Comparison of ENCODE assay signal across 31 cellular contexts in the genomic region with DNA sequence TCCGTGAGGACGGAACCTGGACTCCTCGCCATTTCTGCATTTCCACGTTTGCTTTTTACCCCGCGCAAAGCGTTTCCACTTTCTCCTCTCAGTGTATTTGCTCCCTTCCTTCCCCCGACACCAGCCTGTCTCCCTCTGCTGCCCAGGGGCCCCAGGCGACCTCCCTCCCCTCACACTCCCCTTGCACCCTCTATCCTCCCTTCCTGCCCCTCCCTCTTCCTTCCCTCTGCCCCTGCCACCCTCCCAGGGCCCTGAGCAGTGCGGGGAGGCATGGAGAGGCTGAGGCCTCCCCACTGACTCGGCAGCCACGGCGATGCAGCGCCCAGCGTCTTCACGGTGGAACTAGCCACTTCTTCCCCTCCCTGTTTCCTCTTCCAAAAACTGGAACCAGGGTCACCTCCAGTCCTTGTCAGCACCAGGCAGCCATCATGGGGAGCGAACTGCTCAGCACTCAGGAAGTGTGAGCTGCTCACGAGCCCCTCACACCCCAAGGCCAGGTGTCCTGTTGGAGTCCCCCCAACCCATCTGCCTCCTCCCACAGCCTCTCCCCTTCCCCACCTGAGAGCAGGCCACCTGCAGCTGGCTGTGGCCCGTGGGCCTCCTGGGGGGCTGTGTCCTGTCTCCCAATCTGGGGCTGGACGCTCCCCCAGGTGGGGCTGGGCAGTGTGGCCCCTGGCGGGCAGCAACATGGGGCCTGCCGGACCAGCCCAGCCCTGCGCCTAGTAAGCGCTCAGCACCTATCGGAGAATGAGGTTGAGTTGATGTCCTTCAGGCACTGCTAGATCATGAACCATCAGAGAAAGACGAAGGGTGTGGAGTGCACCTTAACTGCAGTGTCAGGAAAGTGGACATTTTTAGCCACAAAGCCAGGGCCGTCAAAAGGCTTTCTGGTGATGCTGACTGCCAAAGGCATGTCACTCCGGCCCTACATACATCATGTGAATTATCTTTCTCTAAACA. TPM values are rescaled to one million over a fixed set of nuclear protein-coding genes. Genes with fewer than 3 reads are reported as not detected.
A peak's percentile ranks its signal among the peaks of the same experiment; 100 is the strongest.
DNase-seq lines count a peak whose midpoint lies in the region; ATAC-seq, FAIRE-seq and TF ChIP-seq lines count a peak whose summit lies in the region.
"Had no signal": no experiment of that assay in that cellular context is flagged by ENCODE, and none has a peak within 500 bp of the region (broad histone marks: within the 10 kb centered on the region; RNA-seq: fewer than 3 reads in every experiment).

No MANE protein-coding gene starts in this region.

- CTCF ChIA-PET in Panc1 (lab: Charles Lee), result no interaction called here

- H3K9me3 ChIP-seq in BLaER1 (peaks cover under 1% of the 10 kb centered on the region; the same call in 1 of the 2 replicates), Panc1 (ENCODE audit: control insufficient read depth, insufficient read depth, low read depth, low read length) (no peaks in the 10 kb centered on the region), left ventricle myocardium inferior (replicated peaks) (peaks cover under 1% of the 10 kb centered on the region), sigmoid colon (no peaks in the 10 kb centered on the region)
- H3K9me3 ChIP-seq in effector memory CD4-positive, alpha-beta T cell (ENCODE audit: control insufficient read depth, low read length), result no peaks in the 10 kb centered on the region
- H3K9me3 ChIP-seq: suprapubic skin, vagina had no signal

- H3K4me3 ChIP-seq in BLaER1 (no peak overlapping the region), Panc1 (ENCODE audit: low read depth in 2 of 2, low read length in 2 of 2) (no peak overlapping the region), left ventricle myocardium inferior (no peak overlapping the region), sigmoid colon (no peak overlapping the region)
- H3K4me3 ChIP-seq in effector memory CD4-positive, alpha-beta T cell (ENCODE audit: insufficient read depth, low read depth, low read length, poor library complexity, severe bottlenecking), result no peak overlapping the region
- H3K4me3 ChIP-seq: GM12878, K562, suprapubic skin, vagina had no signal

- DNase-seq in Panc1 (ENCODE audit: low read depth, low spot score) (no peak), left ventricle myocardium inferior (no peak), sigmoid colon (peak; percentile 53), GM19239 (ENCODE audit: insufficient read length, low spot score) (no peak), NCI-H69 (lab: John Stamatoyannopoulos, UW) (no peak), NCI-H2081 (lab: John Stamatoyannopoulos, UW) (no peak)
- no peak for DNase-seq in effector memory CD4-positive, alpha-beta T cell
- DNase-seq: activated CD8-positive, alpha-beta T cell treated with anti-CD3 and anti-CD28 coated beads for 36 hours; activated effector memory CD4-positive, alpha-beta T cell treated with anti-CD3 and anti-CD28 coated beads, Interleukin-2, amount 50 U/mL, for 16 hours; anterior cingulate cortex; effector memory CD8-positive, alpha-beta T cell; erythroblast; glutamatergic neuron; naive B cell; NCI-H1105; NCI-H187 treated with DMSO at 0.1 percent for 48 hours; NCI-H524 treated with DMSO at 0.1 percent for 48 hours; NK-92 treated with Interleukin-12 subunit alpha and Interleukin-12 subunit beta, amount 100 ng/mL, for 24 hours; occipital lobe; PC-3; stimulated activated naive B cell treated with anti-CD40 and anti-IgM and Interleukin-4, amounts not matched to agents 10 μg/mL and 1 μg/mL and 100 μg/mL, for 72 hours; T-helper 17 cell had no signal

- in situ Hi-C loops in Panc1 (cut with HindIII; ENCODE audit: low pct_unique_long_range_greater_than_20kb, low sequenced_read_pairs), result no loop called here

- WGBS in sigmoid colon, 2 donors, result 59 to 73% methylated on average over 28 of the region's 28 CpGs

- no peak for TF ChIP-seq CTCF in Panc1 (IDR thresholded peaks at IDR 0.05)
- TF ChIP-seq CTCF in left ventricle myocardium inferior (IDR thresholded peaks at IDR 0.05; ENCODE audit: borderline replicate concordance), result no peak
- TF ChIP-seq CTCF in sigmoid colon (IDR thresholded peaks at IDR 0.05), result no peak

- H4K20me1 ChIP-seq in BLaER1, result no peaks in the 10 kb centered on the region

- intact Hi-C loops in Panc1 (cut with micrococcal nuclease; ENCODE audit: unreplicated experiment), result no loop called here
- intact Hi-C loops in left ventricle myocardium inferior (cut with micrococcal nuclease), result no loop called here
- intact Hi-C loops in sigmoid colon (cut with DNase I), result no loop called here

- peak overlapping the region; percentile 69 for H3K4me2 ChIP-seq in BLaER1

- H3K4me1 ChIP-seq in BLaER1 (peaks cover 15% of the 10 kb centered on the region), Panc1 (ENCODE audit: control insufficient read depth, insufficient read depth, low read length) (no peaks in the 10 kb centered on the region), left ventricle myocardium inferior (peaks cover 69% of the 10 kb centered on the region), sigmoid colon (peaks cover 0 to 19% (median 9%) of the 10 kb centered on the region in 4 donors)
- no peaks in the 10 kb centered on the region for H3K4me1 ChIP-seq in effector memory CD4-positive, alpha-beta T cell (ENCODE audit: control insufficient read depth, insufficient read depth, low read length, poor library complexity, severe bottlenecking)
- H3K4me1 ChIP-seq: suprapubic skin, vagina had no signal

- no peak for FAIRE-seq in GM19239 (lab: Jason Lieb, UNC)
- FAIRE-seq: colon, GM12878, islet of Langerhans, K562, TTC549 had no signal

- no peak for TF ChIP-seq POLR2A in sigmoid colon (IDR thresholded peaks at IDR 0.05)

- H3K36me3 ChIP-seq in BLaER1 (no peaks in the 10 kb centered on the region), Panc1 (ENCODE audit: control insufficient read depth, insufficient read depth, low read length) (no peaks in the 10 kb centered on the region), left ventricle myocardium inferior (no peaks in the 10 kb centered on the region), sigmoid colon (no peaks in the 10 kb centered on the region)
- no peaks in the 10 kb centered on the region for H3K36me3 ChIP-seq in effector memory CD4-positive, alpha-beta T cell (ENCODE audit: control insufficient read depth, insufficient read depth, low read length)
- H3K36me3 ChIP-seq: suprapubic skin, vagina had no signal

- POLR2A ChIA-PET in Panc1 (lab: Charles Lee), result no interaction called here

- TF ChIP-seq EP300 in sigmoid colon (IDR thresholded peaks at IDR 0.05), result no peak

- H3K27me3 ChIP-seq in BLaER1 (no peaks in the 10 kb centered on the region), Panc1 (ENCODE audit: control insufficient read depth, insufficient read depth, low read length) (peaks cover 1% of the 10 kb centered on the region), left ventricle myocardium inferior (ENCODE audit: low read depth) (peaks cover 6% of the 10 kb centered on the region), sigmoid colon (no peaks in the 10 kb centered on the region)
- H3K27me3 ChIP-seq in effector memory CD4-positive, alpha-beta T cell (replicated peaks; ENCODE audit: control insufficient read depth, insufficient read depth, low read length, poor library complexity, severe bottlenecking), result no peaks in the 10 kb centered on the region
- H3K27me3 ChIP-seq: vagina had no signal

- H3K27ac ChIP-seq in BLaER1 (no peak overlapping the region), Panc1 (ENCODE audit: low read length) (no peak overlapping the region), left ventricle myocardium inferior (replicated peaks) (peak overlapping the region; percentile 71), sigmoid colon (peak overlapping the region in 3 of 4 donors; percentile 34 to 56 (median 49))
- no peak overlapping the region for H3K27ac ChIP-seq in effector memory CD4-positive, alpha-beta T cell (ENCODE audit: insufficient read depth, low read length, poor library complexity, severe bottlenecking)
- H3K27ac ChIP-seq: suprapubic skin, vagina had no signal

- no TSS peak for BruUV-seq in Panc1 (replicated peaks; lab: Mats Ljungman, UMichigan)

- 0 out of 2 replicates have a peak, but pooled peaks have one; percentile 34 for ATAC-seq in Panc1
- ATAC-seq: activated CD8-positive, alpha-beta T cell treated with anti-CD3 and anti-CD28 coated beads for 36 hours; effector memory CD8-positive, alpha-beta T cell; GM12878; K562; PC-3; SK-N-SH treated with all-trans-retinoic acid at 6 μM for 48 hours; stimulated activated naive B cell treated with anti-CD40 and anti-IgM and Interleukin-4, amounts not matched to agents 10 μg/mL and 1 μg/mL and 100 μg/mL, for 72 hours; T-helper 17 cell had no signal

- no peak overlapping the region for H3K9ac ChIP-seq in BLaER1

RNA-seq across cellular contexts. Expression of a gene that starts 17.5 kb away (rescaled TPM):
- total RNA-seq in Panc1 (2021; ENCODE audit: unreplicated experiment), result not detected
- polyA plus RNA-seq in Panc1 (2012; ENCODE audit: insufficient read length), result not detected
- total RNA-seq in left ventricle myocardium inferior, result 25.5 TPM
- total RNA-seq in sigmoid colon, result 1 to 10 TPM; 3.6 to 5.5 (median 5.0) TPM
- polyA plus RNA-seq in sigmoid colon, result under 1 TPM; under 0.01 to 0.23 (median 0.22) TPM
- total RNA-seq: activated CD8-positive, alpha-beta T cell treated with anti-CD3 and anti-CD28 coated beads for 36 hours; K562 had no signal
- polyA plus RNA-seq: K562 had no signal

Comparison
In these comparisons a context has a peak if more than half of its experiments do, and no peak if none do; other contexts are left out.
1. H3K27ac ChIP-seq: peak in left ventricle myocardium inferior (single experiment) and sigmoid colon (3 of 4); none in BLaER1 (single experiment), Panc1 (single experiment) and effector memory CD4-positive, alpha-beta T cell (single experiment).